ENCODE assay signal across 25 cellular contexts in the genomic region with DNA sequence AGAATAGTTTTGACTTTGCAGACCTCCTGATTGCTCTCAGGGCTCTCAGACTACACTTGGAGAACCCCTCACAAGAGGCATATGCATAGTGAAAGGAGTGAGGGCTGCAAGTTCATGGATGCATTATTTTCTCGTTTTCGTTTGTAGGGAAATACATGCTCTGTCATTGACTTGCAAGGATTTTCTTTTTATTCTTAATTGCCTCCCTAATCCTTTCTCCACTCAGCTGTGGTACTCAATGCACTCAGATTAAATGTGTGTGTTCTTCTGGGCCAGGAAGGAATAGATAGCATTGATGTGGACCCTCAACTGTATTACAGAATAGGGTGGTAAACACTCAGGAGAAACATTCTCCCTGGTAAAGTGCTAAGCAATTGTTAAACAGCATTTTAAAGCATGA.
"Had no signal": no experiment of that assay in that cellular context is flagged by ENCODE, and none has a peak within 500 bp of the region (broad histone marks: within the 10 kb centered on the region; RNA-seq: fewer than 3 reads in every experiment).

No MANE protein-coding gene starts in this region.

- H3K36me3 ChIP-seq: stomach, suprapubic skin, thoracic aorta, thyroid gland, tibial artery, tibial nerve, transverse colon, upper lobe of left lung, upper lobe of right lung, uterus, vagina had no signal

- H3K9me3 ChIP-seq: stomach, suprapubic skin, testis, thoracic aorta, thyroid gland, tibial artery, tibial nerve, transverse colon, upper lobe of left lung, upper lobe of right lung, uterus, vagina had no signal

- H3K27me3 ChIP-seq: stomach, suprapubic skin, testis, thyroid gland, tibial artery, tibial nerve, transverse colon, upper lobe of left lung, upper lobe of right lung, uterus, vagina had no signal

- H3K4me3 ChIP-seq: stomach, suprapubic skin, testis, thoracic aorta, thyroid gland, tibial artery, tibial nerve, transverse colon, upper lobe of left lung, upper lobe of right lung, uterus, vagina had no signal

- FAIRE-seq: urothelium cell line had no signal

- H3K4me1 ChIP-seq: suprapubic skin, testis, transverse colon, upper lobe of right lung, uterus, vagina had no signal

- DNase-seq: stimulated activated CD4-positive, alpha-beta T cell treated with anti-CD3 and anti-CD28 coated beads, Interleukin-2, amount 100 ng/mL, for 48 hours; stimulated activated CD4-positive, alpha-beta T cell treated with anti-CD3 and anti-CD28 coated beads, Interleukin-4, amount 100 ng/mL, for 1 hour; stimulated activated CD4-positive, alpha-beta T cell treated with anti-CD3 and anti-CD28 coated beads, Interleukin-4, amount 100 ng/mL, for 24 hours; stimulated activated CD4-positive, alpha-beta T cell treated with anti-CD3 and anti-CD28 coated beads, Interleukin-4, amount 100 ng/mL, for 4 hours; stimulated activated CD8-positive, alpha-beta memory T cell treated with anti-CD3 and anti-CD28 coated beads, Interleukin-4, amount 100 ng/mL, for 48 hours; stimulated activated naive B cell treated with anti-CD40 and anti-IgM and Interleukin-4, amounts not matched to agents 10 μg/mL and 1 μg/mL and 100 μg/mL, for 72 hours; stimulated activated naive CD4-positive, alpha-beta T cell; stimulated activated naive CD4-positive, alpha-beta T cell treated with Interleukin-2 at 50 U/mL for 16 hours; stimulated activated naive CD8-positive, alpha-beta T cell treated with anti-CD3 and anti-CD28 coated beads, Interleukin-15, amount 100 ng/mL, for 72 hours; stimulated activated naive CD8-positive, alpha-beta T cell treated with anti-CD3 and anti-CD28 coated beads, Interleukin-15, Interleukin-2, amounts not matched to agents 100 U/mL and 50 U/mL, for 24 hours; stomach; substantia nigra; testis; thyroid gland; tibial artery; transverse colon; trophoblast cell; upper lobe of left lung; upper lobe of right lung; uterus had no signal
